Comparison of ENCODE assay signal across 16 cellular contexts in the genomic region with DNA sequence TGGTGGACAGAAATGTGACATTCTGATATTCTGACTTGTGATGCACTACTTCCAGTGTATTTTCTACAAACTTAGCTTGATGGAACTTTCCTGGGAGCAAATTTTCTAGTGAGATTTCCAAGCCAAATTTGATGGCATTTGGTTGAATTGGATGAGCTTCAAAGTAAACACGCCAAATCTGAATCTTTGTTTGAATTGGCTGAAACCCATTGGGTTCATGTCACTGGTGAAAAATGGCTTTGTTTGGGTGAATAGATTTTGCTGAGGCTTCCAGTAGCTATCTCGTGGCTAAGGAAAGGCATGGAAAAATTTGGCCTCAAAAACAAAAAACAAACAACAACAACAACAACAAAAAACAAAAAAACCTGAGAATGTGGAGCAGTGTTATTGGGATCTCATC.
A peak's percentile ranks its signal among the peaks of the same experiment; 100 is the strongest.
DNase-seq lines count a peak whose midpoint lies in the region; ATAC-seq and TF ChIP-seq lines count a peak whose summit lies in the region.
"Had no signal": no experiment of that assay in that cellular context is flagged by ENCODE, and none has a peak within 500 bp of the region (broad histone marks: within the 10 kb centered on the region; RNA-seq: fewer than 3 reads in every experiment).

No MANE protein-coding gene starts in this region.

- no peaks in the 10 kb centered on the region for H3K9me3 ChIP-seq in right lobe of liver

- no peaks in the 10 kb centered on the region for H3K36me3 ChIP-seq in right lobe of liver

- no peak for TF ChIP-seq POLR2A in right lobe of liver (IDR thresholded peaks at IDR 0.05)

- H3K4me3 ChIP-seq in astrocyte of the spinal cord (ENCODE audit: low read depth, low read length) (no peak overlapping the region), right lobe of liver (no peak overlapping the region)
- H3K4me3 ChIP-seq: PC-9 had no signal

- peak; percentile 75 to 97 (median 90) for ATAC-seq in right lobe of liver
- ATAC-seq in HG02642 (IDR thresholded peaks at IDR 0.05; ENCODE audit: poor library complexity, unreplicated experiment), result no peak

- in situ Hi-C loops in astrocyte of the spinal cord (cut with HindIII; ENCODE audit: low sequenced_read_pairs), result no loop called here

- TF ChIP-seq CTCF in astrocyte of the spinal cord (IDR thresholded peaks at IDR 0.05; ENCODE audit: low read depth, low read length) (no peak), right lobe of liver (IDR thresholded peaks at IDR 0.05) (no peak)

- 9% methylated on average over 2 of the region's 2 CpGs for WGBS in right lobe of liver (ENCODE audit: insufficient coverage, low coverage, low lambda C conversion rate, missing lambda C conversion rate)

- peak; percentile 3 for DNase-seq in EH (ENCODE audit: low read depth)
- DNase-seq in NCI-H2029 (lab: John Stamatoyannopoulos, UW), result peak; percentile 3
- DNase-seq in astrocyte of the spinal cord (ENCODE audit: low read depth, low spot score), result peak; percentile 37
- no peak for DNase-seq in right lobe of liver
- no peak for DNase-seq in stimulated activated CD4-positive, alpha-beta T cell treated with anti-CD3 and anti-CD28 coated beads, Interleukin-4, amount 100 ng/mL, for 1 hour
- DNase-seq in NCI-H1436 (lab: John Stamatoyannopoulos, UW), result no peak
- DNase-seq: CD4-positive, alpha-beta memory T cell; DMS79 treated with DMSO at 0.1 percent for 48 hours; GF-D8; HCEC 1CT; NCI-H1048; NCI-H187 treated with DMSO at 0.1 percent for 48 hours; NCI-H524 treated with DMSO at 0.1 percent for 48 hours; NK-92 treated with Interleukin-12 subunit alpha and Interleukin-12 subunit beta, amount 100 ng/mL, for 24 hours; PC-9 had no signal

- peaks cover 0 to 10% (median 0%) of the 10 kb centered on the region in 4 donors for H3K4me1 ChIP-seq in right lobe of liver

- H3K27me3 ChIP-seq in right lobe of liver, result no peaks in the 10 kb centered on the region

- intact Hi-C loops in right lobe of liver (cut with DNase I), result no loop called here

- H3K27ac ChIP-seq in right lobe of liver, result no peak overlapping the region
- H3K27ac ChIP-seq: PC-9 had no signal

Comparison
In these comparisons a context has a peak if more than half of its experiments do, and no peak if none do; other contexts are left out.
1. DNase-seq: peak in EH (single experiment), NCI-H2029 (single experiment) and astrocyte of the spinal cord (single experiment); none in right lobe of liver (0 of 3), stimulated activated CD4-positive, alpha-beta T cell treated with anti-CD3 and anti-CD28 coated beads, Interleukin-4, amount 100 ng/mL, for 1 hour (single experiment) and NCI-H1436 (single experiment).